In the genomic region with DNA sequence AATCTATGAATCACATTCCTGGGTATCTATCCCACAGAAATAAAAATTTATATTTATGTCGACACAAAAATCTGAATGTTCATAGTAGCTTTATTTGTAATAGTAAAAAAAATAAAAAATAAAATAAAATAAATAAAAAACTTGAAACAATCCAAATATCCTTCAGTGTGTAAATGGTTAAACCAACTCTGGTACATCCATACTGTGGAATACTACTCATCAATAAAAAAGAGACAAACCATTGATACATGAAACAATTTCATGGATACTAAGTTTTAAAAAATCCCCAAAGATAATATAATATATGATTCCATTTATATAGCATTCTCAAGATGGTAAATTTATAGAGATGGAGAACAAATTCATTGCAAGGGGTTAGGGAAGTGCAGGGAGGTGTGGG, we compare ENCODE assay signal across 1 cellular context.
TF ChIP-seq lines count a peak whose summit lies in the region.

No MANE protein-coding gene starts in this region.

TF ChIP-seq in SK-N-SH treated with all-trans-retinoic acid at 6 μM for 48 hours, 23 proteins besides CTCF, POLR2A, EP300 and RAD21 (continued from another document):
- TF ChIP-seq, protein P1, sequence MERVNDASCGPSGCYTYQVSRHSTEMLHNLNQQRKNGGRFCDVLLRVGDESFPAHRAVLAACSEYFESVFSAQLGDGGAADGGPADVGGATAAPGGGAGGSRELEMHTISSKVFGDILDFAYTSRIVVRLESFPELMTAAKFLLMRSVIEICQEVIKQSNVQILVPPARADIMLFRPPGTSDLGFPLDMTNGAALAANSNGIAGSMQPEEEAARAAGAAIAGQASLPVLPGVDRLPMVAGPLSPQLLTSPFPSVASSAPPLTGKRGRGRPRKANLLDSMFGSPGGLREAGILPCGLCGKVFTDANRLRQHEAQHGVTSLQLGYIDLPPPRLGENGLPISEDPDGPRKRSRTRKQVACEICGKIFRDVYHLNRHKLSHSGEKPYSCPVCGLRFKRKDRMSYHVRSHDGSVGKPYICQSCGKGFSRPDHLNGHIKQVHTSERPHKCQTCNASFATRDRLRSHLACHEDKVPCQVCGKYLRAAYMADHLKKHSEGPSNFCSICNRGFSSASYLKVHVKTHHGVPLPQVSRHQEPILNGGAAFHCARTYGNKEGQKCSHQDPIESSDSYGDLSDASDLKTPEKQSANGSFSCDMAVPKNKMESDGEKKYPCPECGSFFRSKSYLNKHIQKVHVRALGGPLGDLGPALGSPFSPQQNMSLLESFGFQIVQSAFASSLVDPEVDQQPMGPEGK (CRISPR knock-in tag; IDR thresholded peaks at IDR 0.05; ENCODE audit: borderline replicate concordance): no peak
- TF ChIP-seq ZNF8 (CRISPR knock-in tag; IDR thresholded peaks at IDR 0.05): peak; percentile 94
- TF ChIP-seq PPARA (CRISPR knock-in tag; IDR thresholded peaks at IDR 0.05; ENCODE audit: borderline replicate concordance): no peak
